ENCODE assay signal across 10 cellular contexts in genomic region chr20:57654998-57655811, GRCh38. TPM values are rescaled to one million over a fixed set of nuclear protein-coding genes. Genes with fewer than 3 reads are reported as not detected.
DNase-seq lines count a peak whose midpoint lies in the region; ATAC-seq and TF ChIP-seq lines count a peak whose summit lies in the region.
"Had no signal": no experiment of that assay in that cellular context is flagged by ENCODE, and none has a peak within 500 bp of the region (broad histone marks: within the 10 kb centered on the region; RNA-seq: fewer than 3 reads in every experiment).

No MANE protein-coding gene starts in this region.

- peaks cover 30% of the 10 kb centered on the region for H3K4me1 Mint-ChIP-seq in activated naive CD4-positive, alpha-beta T cell treated with anti-CD3 and anti-CD28 coated beads, Interleukin-2, amount 10 ng/mL, durations not matched to agents 7 days and 5 days

- H3K9me3 Mint-ChIP-seq in activated naive CD4-positive, alpha-beta T cell treated with anti-CD3 and anti-CD28 coated beads, Interleukin-2, amount 10 ng/mL, durations not matched to agents 7 days and 5 days = no peaks in the 10 kb centered on the region

- ATAC-seq in left lobe of liver (no peak), upper lobe of right lung (no peak)

- H3K36me3 Mint-ChIP-seq in activated naive CD4-positive, alpha-beta T cell treated with anti-CD3 and anti-CD28 coated beads, Interleukin-2, amount 10 ng/mL, durations not matched to agents 7 days and 5 days = peaks cover 3% of the 10 kb centered on the region

- no peak overlapping the region for H3K27ac Mint-ChIP-seq in activated naive CD4-positive, alpha-beta T cell treated with anti-CD3 and anti-CD28 coated beads, Interleukin-2, amount 10 ng/mL, durations not matched to agents 7 days and 5 days

- H3K27ac ChIP-seq in upper lobe of right lung = no peak overlapping the region
- H3K27ac ChIP-seq: foreskin keratinocyte had no signal

- no peak overlapping the region for H3K4me3 ChIP-seq in upper lobe of right lung
- H3K4me3 ChIP-seq: HAP-1 had no signal

- H3K27me3 Mint-ChIP-seq in activated naive CD4-positive, alpha-beta T cell treated with anti-CD3 and anti-CD28 coated beads, Interleukin-2, amount 10 ng/mL, durations not matched to agents 7 days and 5 days = peaks cover 63% of the 10 kb centered on the region

- H3K36me3 ChIP-seq in upper lobe of right lung = peaks cover 28% of the 10 kb centered on the region
- H3K36me3 ChIP-seq: HAP-1 had no signal

- TF ChIP-seq CTCF in upper lobe of right lung (IDR thresholded peaks at IDR 0.05) = no peak

- H3K4me1 ChIP-seq in upper lobe of right lung = no peaks in the 10 kb centered on the region
- H3K4me1 ChIP-seq: HAP-1 had no signal

- peak; percentile 22 for DNase-seq in activated naive CD4-positive, alpha-beta T cell treated with anti-CD3 and anti-CD28 coated beads, Interleukin-2, amount 10 ng/mL, durations not matched to agents 7 days and 5 days
- DNase-seq in activated naive CD4-positive, alpha-beta T cell treated with Interleukin-2 at 50 U/mL for 16 hours = no peak
- DNase-seq in activated CD8-positive, alpha-beta memory T cell treated with anti-CD3 and anti-CD28 coated beads, Interleukin-2, amount 50 U/mL, for 4 hours = peak; percentile 14
- peak; percentile 39 for DNase-seq in left lobe of liver (ENCODE audit: low spot score)
- peak; percentile 62 for DNase-seq in upper lobe of right lung
- DNase-seq in stimulated activated CD4-positive, alpha-beta T cell treated with anti-CD3 and anti-CD28 coated beads, Interleukin-4, amount 100 ng/mL, for 4 hours = no peak
- DNase-seq in NOMO-1 treated with dmso at 0.1 percent for 144 hours (lab: John Stamatoyannopoulos, UW; ENCODE audit: unreplicated experiment) = no peak
- no peak for DNase-seq in NCI-H2029 treated with DMSO at 0.1 percent for 48 hours (lab: John Stamatoyannopoulos, UW)

- H3K27me3 ChIP-seq in upper lobe of right lung = no peaks in the 10 kb centered on the region
- H3K27me3 ChIP-seq: foreskin keratinocyte had no signal

- H3K9me3 ChIP-seq in upper lobe of right lung = no peaks in the 10 kb centered on the region
- H3K9me3 ChIP-seq: HAP-1 had no signal

- intact Hi-C loops in upper lobe of right lung (cut with DNase I) = loop anchor here (10.0 kb wide), 2 partner anchors 430 to 530 kb away; no protein-coding TSS in a partner anchor

- no peak overlapping the region for H3K4me3 Mint-ChIP-seq in activated naive CD4-positive, alpha-beta T cell treated with anti-CD3 and anti-CD28 coated beads, Interleukin-2, amount 10 ng/mL, durations not matched to agents 7 days and 5 days

- CTCF ChIA-PET in activated naive CD4-positive, alpha-beta T cell treated with anti-CD3 and anti-CD28 coated beads, Interleukin-2, amount 10 ng/mL, durations not matched to agents 7 days and 5 days (lab: Charles Lee) = interaction anchor here (0.9 to 6.1 kb wide), 6 partner anchors 28 to 431 kb away, joined by 3 to 86 read pairs (median 4); partner anchors contain the start of gene ZBP1

RNA-seq across cellular contexts. Expression of gene ZBP1, which starts 35.0 kb away (rescaled TPM):
- 0.08 TPM for total RNA-seq in left lobe of liver
- 2.7 TPM for total RNA-seq in upper lobe of right lung
- total RNA-seq: foreskin keratinocyte had no signal

RNA-seq across cellular contexts. Expression of gene PMEPA1, which starts 54.6 kb away (rescaled TPM):
- total RNA-seq in left lobe of liver (5.2 TPM), upper lobe of right lung (49.1 TPM)

Comparison
In these comparisons a context has a peak if more than half of its experiments do, and no peak if none do; other contexts are left out.
1. DNase-seq: peak in activated naive CD4-positive, alpha-beta T cell treated with anti-CD3 and anti-CD28 coated beads, Interleukin-2, amount 10 ng/mL, durations not matched to agents 7 days and 5 days (single experiment), activated CD8-positive, alpha-beta memory T cell treated with anti-CD3 and anti-CD28 coated beads, Interleukin-2, amount 50 U/mL, for 4 hours (single experiment), left lobe of liver (single experiment) and upper lobe of right lung (single experiment); none in activated naive CD4-positive, alpha-beta T cell treated with Interleukin-2 at 50 U/mL for 16 hours (single experiment), stimulated activated CD4-positive, alpha-beta T cell treated with anti-CD3 and anti-CD28 coated beads, Interleukin-4, amount 100 ng/mL, for 4 hours (0 of 2), NOMO-1 treated with dmso at 0.1 percent for 144 hours (single experiment) and NCI-H2029 treated with DMSO at 0.1 percent for 48 hours (single experiment).